In genomic region chr17:71071837-71072236, GRCh38 we compare ENCODE assay signal across 11 cellular contexts.
DNase-seq lines count a peak whose midpoint lies in the region; ATAC-seq and TF ChIP-seq lines count a peak whose summit lies in the region.
"Had no signal": no experiment of that assay in that cellular context is flagged by ENCODE, and none has a peak within 500 bp of the region (broad histone marks: within the 10 kb centered on the region; RNA-seq: fewer than 3 reads in every experiment).

No MANE protein-coding gene starts in this region.

- DNase-seq in A673 (ENCODE audit: low spot score): peak; percentile 7
- DNase-seq in HFFc6: peak; percentile 97
- DNase-seq in fibroblast of villous mesenchyme (ENCODE audit: low read depth): peak; percentile 97
- no peak for DNase-seq in activated naive CD8-positive, alpha-beta T cell treated with anti-CD3 and anti-CD28 coated beads for 36 hours
- DNase-seq in MM.1S: no peak
- no peak for DNase-seq in CD4-positive, alpha-beta memory T cell
- DNase-seq in activated naive CD4-positive, alpha-beta T cell treated with anti-CD3 and anti-CD28 coated beads, Interleukin-2, amount 50 U/mL, for 16 hours: no peak
- DNase-seq: CD4-positive, CD25-positive, alpha-beta regulatory T cell had no signal

- no peaks in the 10 kb centered on the region for H4K20me1 ChIP-seq in MM.1S (ENCODE audit: insufficient read depth, low read length)

- H3F3A ChIP-seq in MM.1S (ENCODE audit: insufficient read depth, low read length): no peaks in the 10 kb centered on the region

- H3K9ac ChIP-seq in MM.1S (ENCODE audit: low read length): no peak overlapping the region

- H3K36me3 ChIP-seq in A673 (ENCODE audit: insufficient read depth, low read length, poor library complexity, severe bottlenecking) (no peaks in the 10 kb centered on the region), MM.1S (replicated peaks; ENCODE audit: insufficient read depth, low read length) (no peaks in the 10 kb centered on the region)
- no peaks in the 10 kb centered on the region for H3K36me3 ChIP-seq in CD4-positive, alpha-beta memory T cell (ENCODE audit: insufficient read depth, low read length)

- peaks cover 24% of the 10 kb centered on the region for H3K36me3 Mint-ChIP-seq in HFFc6 (ENCODE audit: low read depth)
- H3K36me3 Mint-ChIP-seq in activated naive CD8-positive, alpha-beta T cell treated with anti-CD3 and anti-CD28 coated beads for 36 hours: no peaks in the 10 kb centered on the region
- no peaks in the 10 kb centered on the region for H3K36me3 Mint-ChIP-seq in CD4-positive, alpha-beta memory T cell
- H3K36me3 Mint-ChIP-seq: CD4-positive, CD25-positive, alpha-beta regulatory T cell had no signal

- H3K27ac Mint-ChIP-seq in HFFc6: peak overlapping the region; percentile 96
- no peak overlapping the region for H3K27ac Mint-ChIP-seq in activated naive CD8-positive, alpha-beta T cell treated with anti-CD3 and anti-CD28 coated beads for 36 hours
- H3K27ac Mint-ChIP-seq in CD4-positive, alpha-beta memory T cell: no peak overlapping the region
- H3K27ac Mint-ChIP-seq: CD4-positive, CD25-positive, alpha-beta regulatory T cell; stimulated activated naive CD8-positive, alpha-beta T cell treated with anti-CD3 and anti-CD28 coated beads, Interleukin-15, Interleukin-2, amounts not matched to agents 100 ng/mL and 50 ng/mL, for 24 hours; T-helper 1 cell treated with Interleukin-12 subunit alpha and Interleukin-12 subunit beta and Interleukin-4 antibody, amounts not matched to agents 30 μg/mL and 1 μg/mL, for 36 hours had no signal

- no peak for TF ChIP-seq CTCF in A673 (conservative IDR thresholded peaks at IDR 0.05; ENCODE audit: low read depth, low read length)
- TF ChIP-seq CTCF in HFFc6 (IDR thresholded peaks at IDR 0.05): no peak
- no peak for TF ChIP-seq CTCF in fibroblast of villous mesenchyme (IDR thresholded peaks at IDR 0.05; ENCODE audit: insufficient read depth, low read depth, low read length)
- TF ChIP-seq CTCF in MM.1S (IDR thresholded peaks at IDR 0.05; ENCODE audit: low read length): no peak

- H3K4me1 ChIP-seq in A673 (ENCODE audit: insufficient read depth, low read length, poor library complexity, severe bottlenecking) (no peaks in the 10 kb centered on the region), MM.1S (ENCODE audit: low read length) (no peaks in the 10 kb centered on the region)
- no peaks in the 10 kb centered on the region for H3K4me1 ChIP-seq in CD4-positive, alpha-beta memory T cell (ENCODE audit: insufficient read depth, low read length)

- no peak overlapping the region for H2AFZ ChIP-seq in MM.1S (ENCODE audit: low read length)

- H3K27ac ChIP-seq in A673 (ENCODE audit: low read depth, low read length, poor library complexity, severe bottlenecking) (no peak overlapping the region), MM.1S (ENCODE audit: low read length) (no peak overlapping the region)
- H3K27ac ChIP-seq in CD4-positive, alpha-beta memory T cell (ENCODE audit: low read depth, low read length): no peak overlapping the region

- BruUV-seq in A673 (replicated peaks; lab: Mats Ljungman, UMichigan): no TSS peak

- ATAC-seq in SK-N-SH treated with all-trans-retinoic acid at 6 μM for 48 hours: peak; percentile 100

- CTCF ChIA-PET in A673 (lab: Charles Lee): no interaction called here
- CTCF ChIA-PET in CD4-positive, alpha-beta memory T cell (lab: Charles Lee; ENCODE audit: partially characterized antibody): no interaction called here

- no peak overlapping the region for H3K4me2 ChIP-seq in MM.1S (ENCODE audit: low read depth, low read length)

- H3K27me3 ChIP-seq in A673 (replicated peaks; ENCODE audit: insufficient read depth, low read depth, low read length, poor library complexity) (no peaks in the 10 kb centered on the region), MM.1S (replicated peaks; ENCODE audit: insufficient read depth, low read length) (no peaks in the 10 kb centered on the region)
- no peaks in the 10 kb centered on the region for H3K27me3 ChIP-seq in CD4-positive, alpha-beta memory T cell (ENCODE audit: insufficient read depth, low read length)

- peak overlapping the region; percentile 82 for H3K4me3 Mint-ChIP-seq in HFFc6
- H3K4me3 Mint-ChIP-seq in activated naive CD8-positive, alpha-beta T cell treated with anti-CD3 and anti-CD28 coated beads for 36 hours: no peak overlapping the region
- H3K4me3 Mint-ChIP-seq in CD4-positive, alpha-beta memory T cell: no peak overlapping the region
- H3K4me3 Mint-ChIP-seq: CD4-positive, CD25-positive, alpha-beta regulatory T cell; stimulated activated naive CD8-positive, alpha-beta T cell treated with anti-CD3 and anti-CD28 coated beads, Interleukin-15, Interleukin-2, amounts not matched to agents 100 ng/mL and 50 ng/mL, for 24 hours; T-helper 1 cell treated with Interleukin-12 subunit alpha and Interleukin-12 subunit beta and Interleukin-4 antibody, amounts not matched to agents 30 μg/mL and 1 μg/mL, for 36 hours had no signal

- intact Hi-C loops in A673 (cut with micrococcal nuclease; ENCODE audit: unreplicated experiment): no loop called here
- intact Hi-C loops in CD4-positive, alpha-beta memory T cell (cut with micrococcal nuclease): no loop called here

- no peaks in the 10 kb centered on the region; the same call in 1 of the 2 replicates for H3K27me3 Mint-ChIP-seq in HFFc6 (ENCODE audit: insufficient read depth)
- no peaks in the 10 kb centered on the region for H3K27me3 Mint-ChIP-seq in activated naive CD8-positive, alpha-beta T cell treated with anti-CD3 and anti-CD28 coated beads for 36 hours
- H3K27me3 Mint-ChIP-seq in CD4-positive, alpha-beta memory T cell: peaks cover 0 to 2% of the 10 kb centered on the region in 2 donors
- H3K27me3 Mint-ChIP-seq: CD4-positive, CD25-positive, alpha-beta regulatory T cell; stimulated activated naive CD8-positive, alpha-beta T cell treated with anti-CD3 and anti-CD28 coated beads, Interleukin-15, Interleukin-2, amounts not matched to agents 100 ng/mL and 50 ng/mL, for 24 hours had no signal

- H3K79me2 ChIP-seq in MM.1S (ENCODE audit: low read length): no peaks in the 10 kb centered on the region

- H3K4me3 ChIP-seq in A673 (ENCODE audit: low read depth, low read length, poor library complexity, severe bottlenecking) (no peak overlapping the region), fibroblast of villous mesenchyme (ENCODE audit: low read depth, low read length) (no peak overlapping the region), MM.1S (ENCODE audit: low read length) (no peak overlapping the region)
- no peak overlapping the region for H3K4me3 ChIP-seq in CD4-positive, alpha-beta memory T cell (ENCODE audit: low read length in 2 of 2)

- POLR2A ChIA-PET in A673 (lab: Charles Lee; ENCODE audit: low non-redundant PET): no interaction called here
- POLR2A ChIA-PET in CD4-positive, alpha-beta memory T cell (lab: Charles Lee; ENCODE audit: partially characterized antibody): no interaction called here

- H3K9me3 ChIP-seq in A673 (ENCODE audit: low read depth, low read length, poor library complexity, severe bottlenecking) (no peaks in the 10 kb centered on the region), MM.1S (replicated peaks; ENCODE audit: insufficient read depth, low read length) (no peaks in the 10 kb centered on the region)
- H3K9me3 ChIP-seq in CD4-positive, alpha-beta memory T cell (ENCODE audit: control insufficient read depth in 1 of 2, low read length in 2 of 2): no peaks in the 10 kb centered on the region

- peaks cover 3% of the 10 kb centered on the region; the same call in 1 of the 2 replicates for H3K9me3 Mint-ChIP-seq in HFFc6
- H3K9me3 Mint-ChIP-seq in activated naive CD8-positive, alpha-beta T cell treated with anti-CD3 and anti-CD28 coated beads for 36 hours: no peaks in the 10 kb centered on the region
- H3K9me3 Mint-ChIP-seq in CD4-positive, alpha-beta memory T cell: peaks cover 0 to 8% (median 2%) of the 10 kb centered on the region in 8 donors

- H3K9me2 ChIP-seq in MM.1S (replicated peaks; ENCODE audit: insufficient read depth, low read length): no peaks in the 10 kb centered on the region

- H3K4me1 Mint-ChIP-seq in HFFc6 (ENCODE audit: low read depth): peaks cover 48% of the 10 kb centered on the region
- H3K4me1 Mint-ChIP-seq in activated naive CD8-positive, alpha-beta T cell treated with anti-CD3 and anti-CD28 coated beads for 36 hours: no peaks in the 10 kb centered on the region
- no peaks in the 10 kb centered on the region for H3K4me1 Mint-ChIP-seq in CD4-positive, alpha-beta memory T cell
- H3K4me1 Mint-ChIP-seq: CD4-positive, CD25-positive, alpha-beta regulatory T cell had no signal

TF ChIP-seq in SK-N-SH treated with all-trans-retinoic acid at 6 μM for 48 hours, 23 proteins besides CTCF, POLR2A, EP300 and RAD21:
- TF ChIP-seq ZNF70 (CRISPR knock-in tag; IDR thresholded peaks at IDR 0.05): no peak
- peak; percentile 49; the same call in 1 of the 2 replicates for TF ChIP-seq TOX (CRISPR knock-in tag; IDR thresholded peaks at IDR 0.05; ENCODE audit: borderline replicate concordance)
- TF ChIP-seq ARNTL (CRISPR knock-in tag; IDR thresholded peaks at IDR 0.05; ENCODE audit: borderline replicate concordance, low read depth): no peak

Comparison
In these comparisons a context has a peak if more than half of its experiments do, and no peak if none do; other contexts are left out.
1. DNase-seq: peak in A673 (single experiment), HFFc6 (single experiment) and fibroblast of villous mesenchyme (single experiment); none in activated naive CD8-positive, alpha-beta T cell treated with anti-CD3 and anti-CD28 coated beads for 36 hours (single experiment), MM.1S (single experiment), CD4-positive, alpha-beta memory T cell (0 of 5) and activated naive CD4-positive, alpha-beta T cell treated with anti-CD3 and anti-CD28 coated beads, Interleukin-2, amount 50 U/mL, for 16 hours (single experiment).